In the genomic region with DNA sequence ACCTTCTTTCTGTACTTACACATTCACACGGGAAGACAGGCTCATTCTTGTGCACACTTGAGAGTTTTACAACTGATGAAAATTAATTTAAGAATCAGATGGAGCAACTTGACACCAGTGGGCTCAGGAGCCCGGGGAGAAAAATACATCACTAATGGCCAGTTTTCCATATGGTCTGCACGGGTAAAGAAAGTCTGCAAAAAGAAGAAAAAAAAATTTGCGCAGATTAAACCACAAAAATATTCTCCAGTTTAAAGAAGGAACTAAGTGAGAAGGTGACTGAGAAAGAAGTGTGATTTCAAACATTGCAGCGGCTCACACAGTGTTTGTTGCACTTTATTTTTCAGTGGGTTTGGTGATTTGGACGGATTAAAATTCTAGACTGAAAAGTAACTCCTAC, we compare ENCODE assay signal across 10 cellular contexts. TPM values are rescaled to one million over a fixed set of nuclear protein-coding genes. Genes with fewer than 3 reads are reported as not detected.
DNase-seq lines count a peak whose midpoint lies in the region; ATAC-seq, FAIRE-seq and TF ChIP-seq lines count a peak whose summit lies in the region.
"Had no signal": no experiment of that assay in that cellular context is flagged by ENCODE, and none has a peak within 500 bp of the region (broad histone marks: within the 10 kb centered on the region; RNA-seq: fewer than 3 reads in every experiment).

A gene with protein sequence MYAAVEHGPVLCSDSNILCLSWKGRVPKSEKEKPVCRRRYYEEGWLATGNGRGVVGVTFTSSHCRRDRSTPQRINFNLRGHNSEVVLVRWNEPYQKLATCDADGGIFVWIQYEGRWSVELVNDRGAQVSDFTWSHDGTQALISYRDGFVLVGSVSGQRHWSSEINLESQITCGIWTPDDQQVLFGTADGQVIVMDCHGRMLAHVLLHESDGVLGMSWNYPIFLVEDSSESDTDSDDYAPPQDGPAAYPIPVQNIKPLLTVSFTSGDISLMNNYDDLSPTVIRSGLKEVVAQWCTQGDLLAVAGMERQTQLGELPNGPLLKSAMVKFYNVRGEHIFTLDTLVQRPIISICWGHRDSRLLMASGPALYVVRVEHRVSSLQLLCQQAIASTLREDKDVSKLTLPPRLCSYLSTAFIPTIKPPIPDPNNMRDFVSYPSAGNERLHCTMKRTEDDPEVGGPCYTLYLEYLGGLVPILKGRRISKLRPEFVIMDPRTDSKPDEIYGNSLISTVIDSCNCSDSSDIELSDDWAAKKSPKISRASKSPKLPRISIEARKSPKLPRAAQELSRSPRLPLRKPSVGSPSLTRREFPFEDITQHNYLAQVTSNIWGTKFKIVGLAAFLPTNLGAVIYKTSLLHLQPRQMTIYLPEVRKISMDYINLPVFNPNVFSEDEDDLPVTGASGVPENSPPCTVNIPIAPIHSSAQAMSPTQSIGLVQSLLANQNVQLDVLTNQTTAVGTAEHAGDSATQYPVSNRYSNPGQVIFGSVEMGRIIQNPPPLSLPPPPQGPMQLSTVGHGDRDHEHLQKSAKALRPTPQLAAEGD (N-terminal part only) (plus strand): TSS at position 301 of the 400 bp plus-strand sequence. CDS start 1,552 bp downstream, outside the sequence.

- WGBS in pancreas, 2 donors = 80 to 82% methylated on average over 6 of the region's 6 CpGs

- no peak for FAIRE-seq in pancreas (lab: Jason Lieb, UNC)
- FAIRE-seq: H1 had no signal

- peaks cover 35% of the 10 kb centered on the region for H3K4me1 Mint-ChIP-seq in activated B cell treated with CpG ODN at 0.5 μM for 24 hours

- H3K4me3 ChIP-seq in pancreas = no peak within 1 kb of the TSS
- no peak within 1 kb of the TSS for H3K4me3 ChIP-seq in brain microvascular endothelial cell (ENCODE audit: low read depth, low read length)

- no peaks in the 10 kb centered on the region for H3K27me3 Mint-ChIP-seq in activated B cell treated with CpG ODN at 0.5 μM for 24 hours

- no peak within 1 kb of the TSS for H3K4me3 Mint-ChIP-seq in activated B cell treated with CpG ODN at 0.5 μM for 24 hours

- DNase-seq in Caki2 (ENCODE audit: low read depth) (no peak), activated B cell treated with CpG ODN at 0.5 μM for 24 hours (no peak), Right ventricle myocardium superior (no peak), pancreas (no peak), NCI-H524 treated with DMSO at 0.1 percent for 48 hours (lab: John Stamatoyannopoulos, UW) (no peak), brain microvascular endothelial cell (no peak)
- DNase-seq: trophoblast cell had no signal

- H3K4me1 ChIP-seq in pancreas = no peaks in the 10 kb centered on the region

- H3K36me3 ChIP-seq in pancreas (peaks cover 0 to 4% (median 0%) of the 10 kb centered on the region in 3 donors), brain microvascular endothelial cell (replicated peaks) (peaks cover 2% of the 10 kb centered on the region)

- ATAC-seq in activated B cell treated with CpG ODN at 0.5 μM for 24 hours (ENCODE audit: low read depth) (no peak), Right ventricle myocardium superior (ENCODE audit: poor library complexity) (no peak), pancreas (no peak), GM19351 (IDR thresholded peaks at IDR 0.05; ENCODE audit: unreplicated experiment) (no peak), GM18870 (IDR thresholded peaks at IDR 0.05; ENCODE audit: unreplicated experiment) (no peak)

- POLR2A ChIA-PET in activated B cell treated with CpG ODN at 0.5 μM for 24 hours (lab: Charles Lee) = no interaction called here

- H3K27me3 ChIP-seq in pancreas = no peaks in the 10 kb centered on the region
- no peaks in the 10 kb centered on the region for H3K27me3 ChIP-seq in brain microvascular endothelial cell (replicated peaks)

- no peaks in the 10 kb centered on the region for H3K9me3 ChIP-seq in pancreas

- H3K9me3 Mint-ChIP-seq in activated B cell treated with CpG ODN at 0.5 μM for 24 hours = no peaks in the 10 kb centered on the region

- in situ Hi-C loops in Caki2 (cut with HindIII; ENCODE audit: low pct_unique_long_range_greater_than_20kb, low sequenced_read_pairs) = no loop called here
- in situ Hi-C loops in brain microvascular endothelial cell (cut with HindIII; ENCODE audit: low pct_ligation_motif_present, low sequenced_read_pairs) = no loop called here

- H3K27ac ChIP-seq in pancreas (no peak within 1 kb of the TSS), brain microvascular endothelial cell (no peak within 1 kb of the TSS)

- intact Hi-C loops in activated B cell treated with CpG ODN at 0.5 μM for 24 hours (cut with micrococcal nuclease) (no loop called here), Right ventricle myocardium superior (cut with DNase I) (no loop called here), pancreas (cut with DNase I) (no loop called here)

- CTCF ChIA-PET in activated B cell treated with CpG ODN at 0.5 μM for 24 hours (lab: Charles Lee) = no interaction called here

- no peak for TF ChIP-seq CTCF in activated B cell treated with CpG ODN at 0.5 μM for 24 hours (IDR thresholded peaks at IDR 0.05)
- TF ChIP-seq CTCF in pancreas (IDR thresholded peaks at IDR 0.05) = no peak
- no peak for TF ChIP-seq CTCF in brain microvascular endothelial cell (IDR thresholded peaks at IDR 0.05; ENCODE audit: low read depth, low read length, missing control alignments)

- H3K36me3 Mint-ChIP-seq in activated B cell treated with CpG ODN at 0.5 μM for 24 hours (ENCODE audit: low read depth) = peaks cover 38% of the 10 kb centered on the region

- H3K27ac Mint-ChIP-seq in activated B cell treated with CpG ODN at 0.5 μM for 24 hours = peak within 1 kb of the TSS; percentile 22

RNA-seq across cellular contexts. Expression of the gene that starts here (rescaled TPM):
- 23.0 and 36.0 TPM in 2 replicates for total RNA-seq in Caki2 (2014; rRNA removed; shearing (Covaris generic); ENCODE audit: low replicate concordance)
- total RNA-seq in activated B cell treated with CpG ODN at 0.5 μM for 24 hours (52.7 and 63.0 TPM in 2 replicates), Right ventricle myocardium superior (98.2 TPM), pancreas (10 to 100 TPM; 46.0 to 88.8 (median 58.4) TPM)
- polyA plus RNA-seq in pancreas = 1 to 10 TPM; 3.1 to 8.1 TPM
